In the genomic region with DNA sequence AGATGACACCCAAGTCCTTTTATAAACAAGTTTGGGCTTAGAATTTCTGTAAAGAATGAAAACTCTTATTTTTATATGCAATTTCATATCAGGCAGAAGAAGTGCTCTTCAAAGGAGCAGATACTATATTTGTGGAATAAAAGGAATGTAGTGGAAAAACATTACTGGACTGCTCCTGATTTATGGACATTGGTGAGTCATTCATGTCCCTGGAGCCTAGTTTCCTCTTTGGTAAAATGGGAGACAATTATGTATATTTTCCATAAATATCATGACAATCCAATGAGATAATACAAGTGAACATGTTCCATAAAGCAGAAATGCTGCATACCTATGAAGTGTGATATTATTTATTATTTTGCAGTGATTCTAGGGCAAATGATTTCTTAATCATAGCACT, we compare ENCODE assay signal across 1 cellular context.
TF ChIP-seq lines count a peak whose summit lies in the region.

No MANE protein-coding gene starts in this region.

TF ChIP-seq in endothelial cell of umbilical vein, 7 proteins besides CTCF, POLR2A, EP300 and RAD21 (continued from another document):
- TF ChIP-seq MAX (IDR thresholded peaks at IDR 0.05; ENCODE audit: insufficient read depth, insufficient read length) (no peak), GATA2 (IDR thresholded peaks at IDR 0.05; ENCODE audit: insufficient read depth, insufficient read length, low read depth, low read length) (no peak), EZH2 (IDR thresholded peaks at IDR 0.05; ENCODE audit: borderline replicate concordance, low read depth, low read length, severe bottlenecking) (no peak), POLR2AphosphoS5 (IDR thresholded peaks at IDR 0.05; ENCODE audit: insufficient read depth, low read depth, low read length) (no peak), MYC (IDR thresholded peaks at IDR 0.05; ENCODE audit: low read depth, low read length) (no peak)
